In genomic region chr9:93453047-93453914, GRCh38 we compare ENCODE assay signal across 8 cellular contexts. TPM values are rescaled to one million over a fixed set of nuclear protein-coding genes. Genes with fewer than 3 reads are reported as not detected.
DNase-seq lines count a peak whose midpoint lies in the region; TF ChIP-seq lines count a peak whose summit lies in the region.

Gene FAM120AOS, minus strand, starts transcription at chr9:93453581. Its CDS starts 872 bp downstream, at chr9:93452709.

- H3K9me3 ChIP-seq in MG63 (no peaks in the 10 kb centered on the region), neural cell (ENCODE audit: low read length) (no peaks in the 10 kb centered on the region), stomach (no peaks in the 10 kb centered on the region)

- TF ChIP-seq RAD21 in neural cell (conservative IDR thresholded peaks at IDR 0.05) = peak; percentile 22

- H3K27me3 ChIP-seq in H7 (ENCODE audit: control insufficient read depth, insufficient read depth, low read length) (no peaks in the 10 kb centered on the region), MG63 (no peaks in the 10 kb centered on the region), neural cell (ENCODE audit: insufficient read depth, low read depth, low read length) (no peaks in the 10 kb centered on the region), stomach (no peaks in the 10 kb centered on the region)

- DNase-seq in ELF-1 (ENCODE audit: low read depth, low spot score) (peak; percentile 94), H7 (peak; percentile 82), MG63 (peak; percentile 95), SIG-M5 treated with dmso at 0.1 percent for 504 hours (lab: John Stamatoyannopoulos, UW; ENCODE audit: unreplicated experiment) (peak; percentile 96), activated gamma-delta T cell treated with Interleukin-2 at 50 U/mL for 16 hours (peak; percentile 79), fibroblast of villous mesenchyme (ENCODE audit: low read depth) (peak; percentile 97), stomach (peak; percentile 94)

- peaks cover 3% of the 10 kb centered on the region for H3F3A ChIP-seq in neural cell (ENCODE audit: insufficient read depth, low read length, poor library complexity, severe bottlenecking)

- H2AFZ ChIP-seq in neural cell (ENCODE audit: low read depth, low read length) = peak within 1 kb of the TSS; percentile 4

- peak within 1 kb of the TSS; percentile 80 for H3K9ac ChIP-seq in neural cell (ENCODE audit: low read length)

- TF ChIP-seq POLR2A in stomach (IDR thresholded peaks at IDR 0.05) = peak in 1 of 4 donors; percentile 59

- H3K27ac ChIP-seq in neural cell (ENCODE audit: low read length) (peak within 1 kb of the TSS; percentile 74), stomach (peak within 1 kb of the TSS; percentile 95 to 99 (median 97))

- TF ChIP-seq CTCF in fibroblast of villous mesenchyme (IDR thresholded peaks at IDR 0.05; ENCODE audit: insufficient read depth, low read depth, low read length) (no peak), neural cell (IDR thresholded peaks at IDR 0.05; ENCODE audit: poor library complexity, severe bottlenecking) (no peak), stomach (IDR thresholded peaks at IDR 0.05) (no peak)

- peak within 1 kb of the TSS; percentile 76 for H3K4me2 ChIP-seq in neural cell (ENCODE audit: low read length)

- H3K36me3 ChIP-seq in H7 (replicated peaks; ENCODE audit: control insufficient read depth, insufficient read depth, low read length) = no peaks in the 10 kb centered on the region
- peaks cover 60% of the 10 kb centered on the region for H3K36me3 ChIP-seq in MG63
- H3K36me3 ChIP-seq in neural cell (ENCODE audit: insufficient read depth, low read length) = no peaks in the 10 kb centered on the region
- peaks cover 6 to 16% (median 10%) of the 10 kb centered on the region in 4 donors for H3K36me3 ChIP-seq in stomach

- intact Hi-C loops in stomach (cut with DNase I; ENCODE audit: low total_unique reads) = no loop called here

- TF ChIP-seq EP300 in neural cell (conservative IDR thresholded peaks at IDR 0.05; ENCODE audit: poor library complexity, severe bottlenecking) (no peak), stomach (IDR thresholded peaks at IDR 0.05) (no peak)

- 0 to 1% (median 0%) methylated on average over 34 of the region's 34 CpGs for WGBS in stomach, 5 donors

- H3K4me1 ChIP-seq in stomach = peaks cover 42 to 67% (median 57%) of the 10 kb centered on the region in 4 donors

- H3K9me2 ChIP-seq in neural cell (ENCODE audit: insufficient read depth, low read length) = no peaks in the 10 kb centered on the region

- H3K4me3 ChIP-seq in H7 (ENCODE audit: insufficient read depth, low read depth, low read length) (peak within 1 kb of the TSS; percentile 91), MG63 (peak within 1 kb of the TSS; percentile 62), fibroblast of villous mesenchyme (ENCODE audit: low read depth, low read length) (peak within 1 kb of the TSS; percentile 84), neural cell (ENCODE audit: low read length) (peak within 1 kb of the TSS; percentile 94), stomach (peak within 1 kb of the TSS; percentile 79 to 92 (median 88))

- H4K20me1 ChIP-seq in neural cell (ENCODE audit: insufficient read depth) = no peaks in the 10 kb centered on the region

- peaks cover 52% of the 10 kb centered on the region for H3K79me2 ChIP-seq in neural cell (replicated peaks; ENCODE audit: insufficient read depth, low read length)

TF ChIP-seq in neural cell, 6 proteins besides CTCF, POLR2A, EP300 and RAD21:
- TF ChIP-seq TAF1 (IDR thresholded peaks at IDR 0.05; ENCODE audit: low read depth) = peak; percentile 50
- peak; percentile 34 for TF ChIP-seq POLR2AphosphoS5 (IDR thresholded peaks at IDR 0.05)
- no peak for TF ChIP-seq REST (IDR thresholded peaks at IDR 0.05; ENCODE audit: borderline replicate concordance)
- TF ChIP-seq SMC3 (conservative IDR thresholded peaks at IDR 0.05; ENCODE audit: poor library complexity) = no peak
- TF ChIP-seq MXI1 (conservative IDR thresholded peaks at IDR 0.05; ENCODE audit: poor library complexity, severe bottlenecking) = peak; percentile 53
- no peak for TF ChIP-seq EZH2 (IDR thresholded peaks at IDR 0.05; ENCODE audit: borderline replicate concordance, insufficient read depth, low read length, poor library complexity, severe bottlenecking)

RNA-seq across cellular contexts. Expression of gene FAM120AOS, which starts in this region (rescaled TPM):
- total RNA-seq in H7 (2014; rRNA removed; shearing (Covaris generic)) = 37.7 and 46.8 TPM in 2 replicates
- total RNA-seq in MG63 (2014; rRNA removed; shearing (Covaris generic); ENCODE audit: low replicate concordance) = 41.5 and 45.6 TPM in 2 replicates
- 42.5 and 43.6 TPM in 2 replicates for total RNA-seq in fibroblast of villous mesenchyme
- 42.0 and 44.5 TPM in 2 replicates for polyA plus RNA-seq in neural cell
- polyA minus RNA-seq in neural cell = 46.3 and 53.4 TPM in 2 replicates
- 100 to 1,000 TPM in 1 of 5 donors, 10 to 100 TPM in 4; 12.9 to 232 (median 40.3) TPM for total RNA-seq in stomach
- 10 to 100 TPM; 26.2 to 63.1 (median 38.4) TPM for polyA plus RNA-seq in stomach

Comparison
In these comparisons a context has a peak if more than half of its experiments do, and no peak if none do; other contexts are left out.
1. Peak in every context shown above with its lines: DNase-seq, H3K4me3 ChIP-seq and H3K27ac ChIP-seq.